Comparison of ENCODE assay signal across 8 cellular contexts in the genomic region with DNA sequence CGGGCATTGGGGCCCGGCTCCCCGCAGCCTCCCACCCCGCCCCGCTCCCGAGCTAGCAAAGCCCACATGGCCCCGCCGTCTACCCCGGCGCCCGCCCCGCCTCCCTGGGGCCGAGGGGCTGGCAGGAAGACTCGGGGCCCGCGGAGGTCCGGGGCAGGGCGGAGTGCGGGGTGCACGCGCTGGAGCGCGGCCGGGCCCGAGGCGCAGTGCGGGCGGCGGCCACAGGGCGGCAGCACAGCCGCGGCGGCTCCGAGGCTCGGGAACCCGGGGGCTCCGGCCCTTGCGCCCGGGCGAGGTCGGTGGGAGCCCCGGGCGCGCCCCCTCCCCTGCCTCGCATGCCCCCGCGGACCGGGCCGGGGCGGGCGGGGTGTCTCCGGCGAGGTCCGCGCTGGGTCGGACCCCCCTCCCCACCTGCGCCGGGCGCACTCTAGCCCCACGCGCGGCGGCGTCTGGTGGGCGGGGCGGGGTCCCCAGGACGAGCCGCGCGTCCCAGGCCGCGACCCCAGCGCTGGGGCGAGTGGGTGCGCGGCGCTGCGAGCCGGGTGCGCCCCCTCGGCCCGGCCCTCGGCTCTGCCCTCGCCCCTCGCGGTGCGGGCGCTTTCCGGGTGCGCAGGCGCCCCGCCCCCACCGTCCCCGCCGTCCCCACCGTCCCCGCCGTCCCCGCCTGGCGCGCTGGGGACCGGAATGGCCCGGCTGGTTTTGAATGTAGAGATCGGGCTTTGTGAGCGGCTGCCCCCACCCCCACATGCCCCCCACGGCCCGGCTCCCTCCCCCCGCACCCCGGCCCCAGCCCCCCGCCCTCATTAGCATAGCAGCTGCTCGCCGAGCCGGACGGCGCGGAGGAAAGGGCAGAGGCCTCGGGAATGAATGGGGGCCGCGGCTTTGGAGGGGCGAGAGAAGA. TPM values are rescaled to one million over a fixed set of nuclear protein-coding genes. Genes with fewer than 3 reads are reported as not detected.
DNase-seq lines count a peak whose midpoint lies in the region; TF ChIP-seq lines count a peak whose summit lies in the region.

No MANE protein-coding gene starts in this region.

- H3K27ac ChIP-seq in cardiac muscle cell (no peak overlapping the region), sigmoid colon (peak overlapping the region; percentile 34 to 66 (median 62))

- TF ChIP-seq CTCF in cardiac muscle cell (IDR thresholded peaks at IDR 0.05; ENCODE audit: low read depth, low read length): peak; percentile 32
- TF ChIP-seq CTCF in sigmoid colon (IDR thresholded peaks at IDR 0.05): peak in 1 of 4 experiments; percentile 52

- intact Hi-C loops in sigmoid colon (cut with DNase I): loop anchor here (5.0 to 10.0 kb wide), 2 partner anchors 112 to 229 kb away; no protein-coding TSS in a partner anchor

- TF ChIP-seq POLR2A in sigmoid colon (IDR thresholded peaks at IDR 0.05): no peak

- H3K27me3 ChIP-seq in cardiac muscle cell: peaks cover 43% of the 10 kb centered on the region
- H3K27me3 ChIP-seq in sigmoid colon: peaks cover 53 to 90% (median 85%) of the 10 kb centered on the region in 3 donors

- no peak for TF ChIP-seq EP300 in sigmoid colon (IDR thresholded peaks at IDR 0.05)

- 1 to 2% methylated on average over 120 of the region's 120 CpGs for WGBS in sigmoid colon, 2 donors

- H3K36me3 ChIP-seq in cardiac muscle cell (no peaks in the 10 kb centered on the region), sigmoid colon (no peaks in the 10 kb centered on the region)

- H3K9me3 ChIP-seq in cardiac muscle cell (ENCODE audit: low read depth) (no peaks in the 10 kb centered on the region), sigmoid colon (no peaks in the 10 kb centered on the region)

- DNase-seq in SIG-M5 treated with dmso at 0.1 percent for 504 hours (lab: John Stamatoyannopoulos, UW; ENCODE audit: unreplicated experiment) (peak; percentile 29), SIG-M5 (lab: John Stamatoyannopoulos, UW) (no peak), NAMALWA (ENCODE audit: low spot score) (peak; percentile 51), activated gamma-delta T cell (lab: John Stamatoyannopoulos, UW) (peak; percentile 32), cardiac muscle cell (ENCODE audit: low read depth in 1 of 2, low spot score in 1 of 2) (peak; percentile 35 to 64), sigmoid colon (no peak), NCI-H187 treated with DMSO at 0.1 percent for 48 hours (lab: John Stamatoyannopoulos, UW) (no peak), NCI-H345 (lab: John Stamatoyannopoulos, UW) (no peak)

- H3K4me1 ChIP-seq in cardiac muscle cell (ENCODE audit: low read depth) (peaks cover 14% of the 10 kb centered on the region), sigmoid colon (peaks cover 0 to 29% (median 25%) of the 10 kb centered on the region in 4 donors)

- peak overlapping the region; percentile 35 for H3K4me3 ChIP-seq in cardiac muscle cell
- peak overlapping the region in 3 of 4 donors; percentile 31 to 43 (median 36) for H3K4me3 ChIP-seq in sigmoid colon

RNA-seq across cellular contexts. Expression of a gene that starts 6.5 kb away (rescaled TPM):
- 8.8 and 16.5 TPM in 2 replicates for total RNA-seq in cardiac muscle cell
- polyA plus RNA-seq in cardiac muscle cell: 8.7 and 12.6 TPM in 2 replicates
- total RNA-seq in sigmoid colon: 1 to 10 TPM in 3 of 4 donors, not detected in 1; 1.8 to 2.9 (median 2.8) TPM
- 10 to 100 TPM; 20.4 to 24.7 (median 24.0) TPM for polyA plus RNA-seq in sigmoid colon

RNA-seq across cellular contexts. Expression of a gene that starts 18.0 kb away (rescaled TPM):
- 36.7 and 51.4 TPM in 2 replicates for total RNA-seq in cardiac muscle cell
- 18.5 and 24.3 TPM in 2 replicates for polyA plus RNA-seq in cardiac muscle cell
- 1 to 10 TPM; 3.8 to 4.3 (median 3.9) TPM for total RNA-seq in sigmoid colon
- 10 to 100 TPM in 1 of 3 donors, 1 to 10 TPM in 2; 5.1 to 33.0 (median 6.6) TPM for polyA plus RNA-seq in sigmoid colon

RNA-seq across cellular contexts. Expression of a gene that starts 40.4 kb away (rescaled TPM):
- total RNA-seq in cardiac muscle cell: 68.6 and 78.2 TPM in 2 replicates
- polyA plus RNA-seq in cardiac muscle cell: 73.3 and 87.6 TPM in 2 replicates
- total RNA-seq in sigmoid colon: 10 to 100 TPM; 24.7 to 36.5 (median 33.2) TPM
- polyA plus RNA-seq in sigmoid colon: 10 to 100 TPM; 41.6 to 70.5 (median 45.0) TPM

RNA-seq across cellular contexts. Expression of a gene that starts 44.5 kb away (rescaled TPM):
- 0.95 TPM in 1 of 2 replicates, not detected in the other for total RNA-seq in cardiac muscle cell
- 3.2 and 3.3 TPM in 2 replicates for polyA plus RNA-seq in cardiac muscle cell
- total RNA-seq in sigmoid colon: not detected
- not detected for polyA plus RNA-seq in sigmoid colon

RNA-seq across cellular contexts. Expression of a gene that starts 54.5 kb away (rescaled TPM):
- total RNA-seq in cardiac muscle cell: 412 and 540 TPM in 2 replicates
- 745 and 845 TPM in 2 replicates for polyA plus RNA-seq in cardiac muscle cell
- total RNA-seq in sigmoid colon: 100 to 1,000 TPM; 141 to 196 (median 164) TPM
- polyA plus RNA-seq in sigmoid colon: 100 to 1,000 TPM; 292 to 505 (median 444) TPM

Comparison
In these comparisons a context has a peak if more than half of its experiments do, and no peak if none do; other contexts are left out.
1. DNase-seq: peak in SIG-M5 treated with dmso at 0.1 percent for 504 hours (single experiment), NAMALWA (single experiment), activated gamma-delta T cell (single experiment) and cardiac muscle cell (2 of 2); none in SIG-M5 (single experiment), sigmoid colon (single experiment), NCI-H187 treated with DMSO at 0.1 percent for 48 hours (single experiment) and NCI-H345 (single experiment).